In the genomic region with DNA sequence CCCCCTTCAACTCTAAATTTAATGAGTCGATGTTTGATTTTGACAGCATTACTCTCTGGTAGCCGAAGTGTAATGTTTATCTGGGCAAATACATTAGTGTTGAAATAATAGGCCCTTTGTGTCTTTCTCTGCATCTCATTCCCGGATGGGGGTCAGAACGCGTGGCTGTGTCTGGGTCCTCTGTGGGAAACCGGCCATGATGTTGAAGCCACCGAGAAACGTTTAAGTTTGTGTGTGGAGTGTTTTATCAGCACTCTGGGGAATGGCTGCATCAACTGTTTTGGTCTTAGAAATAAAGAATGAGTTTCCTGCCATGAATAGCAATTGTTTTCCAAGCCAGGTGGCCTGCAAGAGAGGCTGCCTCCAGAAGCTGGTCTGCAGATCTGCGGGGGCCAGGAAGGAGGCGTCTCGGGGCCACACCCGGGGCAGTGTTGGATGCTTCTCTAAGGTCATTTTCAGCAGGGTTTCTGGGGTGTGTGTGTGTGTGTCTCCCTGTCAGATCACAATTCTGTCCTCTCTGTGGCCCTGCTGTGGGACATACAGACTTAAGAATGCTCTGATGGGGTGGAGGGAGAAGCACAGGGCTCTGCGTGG, we compare ENCODE assay signal across 12 cellular contexts.
DNase-seq lines count a peak whose midpoint lies in the region; ATAC-seq and TF ChIP-seq lines count a peak whose summit lies in the region.
"Had no signal": no experiment of that assay in that cellular context is flagged by ENCODE, and none has a peak within 500 bp of the region (broad histone marks: within the 10 kb centered on the region; RNA-seq: fewer than 3 reads in every experiment).

No MANE protein-coding gene starts in this region.

- no peak overlapping the region for H3K4me2 ChIP-seq in GM23338

- no peak overlapping the region for H3K4me3 ChIP-seq in cardiac fibroblast (replicated peaks in 1 of 2; ENCODE audit: low read depth in 2 of 2, low read length in 2 of 2)
- no peak overlapping the region for H3K4me3 ChIP-seq in mesodermal cell (ENCODE audit: extremely low read depth, insufficient read depth, low read length, poor library complexity, severe bottlenecking)
- no peak overlapping the region for H3K4me3 ChIP-seq in upper lobe of left lung
- no peak overlapping the region for H3K4me3 ChIP-seq in GM23338

- no peak for DNase-seq in Right ventricle myocardium inferior (ENCODE audit: missing footprints)
- no peak for DNase-seq in cardiac septum (ENCODE audit: low spot score)
- DNase-seq in cardiac fibroblast (ENCODE audit: low read depth in 2 of 2), result peak; percentile 23 to 52
- no peak for DNase-seq in upper lobe of left lung
- DNase-seq in GM23338 (ENCODE audit: low spot score), result no peak
- DNase-seq: activated T-cell treated with anti-CD3 and anti-CD28 coated beads, Interleukin-2, amount 50 U/mL, for 24 hours; kidney; NCI-H1105 treated with DMSO at 0.1 percent for 48 hours had no signal

- H3K36me3 ChIP-seq in mesodermal cell (ENCODE audit: control insufficient read depth, insufficient read depth, low read length), result no peaks in the 10 kb centered on the region
- no peaks in the 10 kb centered on the region for H3K36me3 ChIP-seq in upper lobe of left lung
- no peaks in the 10 kb centered on the region for H3K36me3 ChIP-seq in GM23338 (ENCODE audit: insufficient read depth)

- no peak for TF ChIP-seq EP300 in upper lobe of left lung (IDR thresholded peaks at IDR 0.05)

- no peak overlapping the region for H2AFZ ChIP-seq in GM23338

- H3K4me3 Mint-ChIP-seq in GM23338, result no peak overlapping the region
- H3K4me3 Mint-ChIP-seq: activated T-cell treated with anti-CD3 and anti-CD28 coated beads, Interleukin-2, amount 50 U/mL, for 24 hours had no signal

- H3K27me3 ChIP-seq in upper lobe of left lung, result no peaks in the 10 kb centered on the region
- H3K27me3 ChIP-seq in GM23338 (ENCODE audit: insufficient read depth), result no peaks in the 10 kb centered on the region

- H3K36me3 Mint-ChIP-seq in GM23338 (ENCODE audit: low read depth), result peaks cover 9% of the 10 kb centered on the region

- TF ChIP-seq POLR2A in upper lobe of left lung (IDR thresholded peaks at IDR 0.05), result no peak

- no peaks in the 10 kb centered on the region for H3K9me3 ChIP-seq in mesodermal cell (ENCODE audit: control insufficient read depth, low read length)
- no peaks in the 10 kb centered on the region for H3K9me3 ChIP-seq in upper lobe of left lung

- H3K4me1 Mint-ChIP-seq in GM23338, result peaks cover 34% of the 10 kb centered on the region

- H3K79me2 ChIP-seq in GM23338 (replicated peaks; ENCODE audit: insufficient read depth), result no peaks in the 10 kb centered on the region

- H3K27ac Mint-ChIP-seq in GM23338, result no peak overlapping the region

- H4K20me1 ChIP-seq in GM23338 (replicated peaks; ENCODE audit: insufficient read depth), result no peaks in the 10 kb centered on the region

- H3K27ac ChIP-seq in mesodermal cell (ENCODE audit: low read depth, low read length, severe bottlenecking), result peak overlapping the region; percentile 83
- peak overlapping the region in 3 of 4 donors; percentile 1 to 64 (median 51) for H3K27ac ChIP-seq in upper lobe of left lung
- no peak overlapping the region for H3K27ac ChIP-seq in GM23338 (ENCODE audit: low read depth)

- intact Hi-C loops in Right ventricle myocardium inferior (cut with DNase I) (loop anchor here (5.0 kb wide), 1 partner anchor 40 kb away; no protein-coding TSS in a partner anchor), cardiac septum (cut with DNase I) (loop anchor here (5.0 kb wide), 1 partner anchor 40 kb away; no protein-coding TSS in a partner anchor)

- H3K9me3 Mint-ChIP-seq in GM23338, result peaks cover 8% of the 10 kb centered on the region
- H3K9me3 Mint-ChIP-seq: activated T-cell treated with anti-CD3 and anti-CD28 coated beads, Interleukin-2, amount 50 U/mL, for 24 hours had no signal

- peaks cover 3% of the 10 kb centered on the region; the same call in 1 of the 2 replicates for H3K9me2 ChIP-seq in GM23338 (ENCODE audit: insufficient read depth)

- H3K4me1 ChIP-seq in mesodermal cell (ENCODE audit: control insufficient read depth, insufficient read depth, low read length, poor library complexity, severe bottlenecking) (peaks cover 4% of the 10 kb centered on the region), upper lobe of left lung (peaks cover 22 to 31% (median 27%) of the 10 kb centered on the region in 4 donors), GM23338 (ENCODE audit: insufficient read depth) (0 out of 2 replicates have a peak, but pooled peaks cover 7% of the 10 kb centered on the region)

- ATAC-seq in Right ventricle myocardium inferior (peak; percentile 43), upper lobe of left lung (ENCODE audit: low FRiP score in 2 of 2) (no peak), GM23338 (no peak), HG02759 (IDR thresholded peaks at IDR 0.05; ENCODE audit: unreplicated experiment) (no peak), HG03469 (IDR thresholded peaks at IDR 0.05; ENCODE audit: unreplicated experiment) (no peak)
- ATAC-seq: esophagus mucosa had no signal

- no peaks in the 10 kb centered on the region for H3F3A ChIP-seq in GM23338 (replicated peaks; ENCODE audit: low read depth)

- peaks cover 5% of the 10 kb centered on the region for H3K27me3 Mint-ChIP-seq in GM23338 (ENCODE audit: insufficient read depth, low read depth, poor library complexity)
- H3K27me3 Mint-ChIP-seq: activated T-cell treated with anti-CD3 and anti-CD28 coated beads, Interleukin-2, amount 50 U/mL, for 24 hours had no signal

- 92 to 97% methylated on average over 9 to 10 of the region's 13 CpGs for WGBS in mesodermal cell (ENCODE audit: insufficient coverage in 2 of 2), 2 experiments
- WGBS in upper lobe of left lung, 2 donors, result 58 to 70% methylated on average over 13 of the region's 13 CpGs

- TF ChIP-seq CTCF in cardiac fibroblast (IDR thresholded peaks at IDR 0.05; ENCODE audit: low read depth, low read length) (no peak), upper lobe of left lung (IDR thresholded peaks at IDR 0.05) (no peak), GM23338 (conservative IDR thresholded peaks at IDR 0.05; ENCODE audit: low read depth in 2 of 2) (no peak)

TF ChIP-seq in GM23338, 12 proteins besides CTCF, POLR2A, EP300 and RAD21 (continues in another document):
- TF ChIP-seq NANOG (IDR thresholded peaks at IDR 0.05; ENCODE audit: borderline replicate concordance) (no peak), JUNB (IDR thresholded peaks at IDR 0.05; ENCODE audit: unreplicated experiment) (no peak), EZH2phosphoT487 (IDR thresholded peaks at IDR 0.05; ENCODE audit: unreplicated experiment) (no peak), ZNF114 (CRISPR knock-in tag; IDR thresholded peaks at IDR 0.05) (no peak), POLR2AphosphoS5 (IDR thresholded peaks at IDR 0.05; ENCODE audit: low read depth) (no peak), CREB1 (CRISPR knock-in tag; IDR thresholded peaks at IDR 0.05; ENCODE audit: low read depth) (no peak), STAT1 (IDR thresholded peaks at IDR 0.05; ENCODE audit: unreplicated experiment) (no peak), REST (IDR thresholded peaks at IDR 0.05; ENCODE audit: unreplicated experiment) (no peak)

Comparison
In these comparisons a context has a peak if more than half of its experiments do, and no peak if none do; other contexts are left out.
1. DNase-seq: peak in cardiac fibroblast (2 of 2); none in Right ventricle myocardium inferior (single experiment), cardiac septum (single experiment), upper lobe of left lung (0 of 2) and GM23338 (single experiment).